8 cellular contexts compared by ENCODE assay signal in the genomic region with DNA sequence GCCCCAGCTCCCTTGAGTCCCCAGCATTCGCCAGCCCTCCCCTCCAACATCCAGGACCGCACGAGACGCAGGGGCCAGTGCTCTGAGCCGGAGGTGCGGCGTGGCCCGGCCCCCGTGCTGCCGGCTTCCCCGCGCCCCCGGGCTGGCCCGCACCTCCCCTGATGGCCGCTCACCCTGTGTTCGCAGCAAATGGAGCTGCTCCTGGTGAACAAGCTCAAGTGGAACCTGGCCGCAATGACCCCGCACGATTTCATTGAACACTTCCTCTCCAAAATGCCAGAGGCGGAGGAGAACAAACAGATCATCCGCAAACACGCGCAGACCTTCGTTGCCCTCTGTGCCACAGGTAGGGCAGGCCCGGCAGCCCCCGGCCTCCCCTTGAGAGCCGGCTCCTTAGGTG. TPM values are rescaled to one million over a fixed set of nuclear protein-coding genes. Genes with fewer than 3 reads are reported as not detected.
DNase-seq lines count a peak whose midpoint lies in the region; ATAC-seq, FAIRE-seq and TF ChIP-seq lines count a peak whose summit lies in the region.

No MANE protein-coding gene starts in this region.

- H4K20me1 ChIP-seq in BLaER1: peaks cover 46% of the 10 kb centered on the region

- peak; percentile 34; the same call in 1 of the 2 replicates for TF ChIP-seq CTCF in LNCAP (IDR thresholded peaks at IDR 0.05)
- TF ChIP-seq CTCF in nephron (IDR thresholded peaks at IDR 0.05; ENCODE audit: unreplicated experiment in 3 of 3): no peak

- FAIRE-seq in GM12892 (lab: Jason Lieb, UNC): no peak

- H3K9me3 Mint-ChIP-seq in dendritic cell treated with granulocyte-macrophage colony-stimulating factor and Interleukin-4, amounts not matched to agents 40 ng/mL and 50 ng/mL, for 4 days: no peaks in the 10 kb centered on the region
- no peaks in the 10 kb centered on the region for H3K9me3 Mint-ChIP-seq in nephron

- H3K36me3 Mint-ChIP-seq in dendritic cell treated with granulocyte-macrophage colony-stimulating factor and Interleukin-4, amounts not matched to agents 40 ng/mL and 50 ng/mL, for 4 days (ENCODE audit: low read depth): no peaks in the 10 kb centered on the region
- peaks cover 8% of the 10 kb centered on the region for H3K36me3 Mint-ChIP-seq in nephron (ENCODE audit: low read depth)

- no peaks in the 10 kb centered on the region for H3K36me3 ChIP-seq in BLaER1

- no peak overlapping the region for H3K27ac Mint-ChIP-seq in dendritic cell treated with granulocyte-macrophage colony-stimulating factor and Interleukin-4, amounts not matched to agents 40 ng/mL and 50 ng/mL, for 4 days
- peak overlapping the region in 2 of 3 experiments; percentile 84 to 95 for H3K27ac Mint-ChIP-seq in nephron

- H3K4me1 ChIP-seq in BLaER1: peaks cover 42% of the 10 kb centered on the region

- no peak overlapping the region for H3K27ac ChIP-seq in BLaER1

- H3K4me1 Mint-ChIP-seq in dendritic cell treated with granulocyte-macrophage colony-stimulating factor and Interleukin-4, amounts not matched to agents 40 ng/mL and 50 ng/mL, for 4 days (ENCODE audit: low read depth): peaks cover 25% of the 10 kb centered on the region
- peaks cover 25% of the 10 kb centered on the region for H3K4me1 Mint-ChIP-seq in nephron

- no peak overlapping the region for H3K9ac ChIP-seq in BLaER1

- H3K27me3 Mint-ChIP-seq in dendritic cell treated with granulocyte-macrophage colony-stimulating factor and Interleukin-4, amounts not matched to agents 40 ng/mL and 50 ng/mL, for 4 days: peaks cover 69% of the 10 kb centered on the region
- peaks cover 36% of the 10 kb centered on the region for H3K27me3 Mint-ChIP-seq in nephron (ENCODE audit: low read depth)

- no peak for ATAC-seq in HG03135 (IDR thresholded peaks at IDR 0.05; ENCODE audit: unreplicated experiment)

- no peak for DNase-seq in central memory CD4-positive, alpha-beta T cell
- DNase-seq in GM12892 (ENCODE audit: insufficient read length): no peak
- DNase-seq in superior temporal gyrus (ENCODE audit: extremely low spot score): no peak

- intact Hi-C loops in dendritic cell treated with granulocyte-macrophage colony-stimulating factor and Interleukin-4, amounts not matched to agents 40 ng/mL and 50 ng/mL, for 4 days (cut with micrococcal nuclease): loop anchor here (1.0 kb wide), 2 partner anchors 350 to 542 kb away; no protein-coding TSS in a partner anchor

- H3K27me3 ChIP-seq in BLaER1: peaks cover 47% of the 10 kb centered on the region

- H3K4me3 ChIP-seq in BLaER1: no peak overlapping the region

- no peak for TF ChIP-seq POLR2A in GM12892 (IDR thresholded peaks at IDR 0.05; ENCODE audit: low read depth, low read length)

- H3K4me2 ChIP-seq in BLaER1: peak overlapping the region; percentile 98

- no peaks in the 10 kb centered on the region for H3K9me3 ChIP-seq in BLaER1

- peak overlapping the region; percentile 75 for H3K4me3 Mint-ChIP-seq in dendritic cell treated with granulocyte-macrophage colony-stimulating factor and Interleukin-4, amounts not matched to agents 40 ng/mL and 50 ng/mL, for 4 days
- peak overlapping the region; percentile 84 to 91 (median 88) for H3K4me3 Mint-ChIP-seq in nephron

RNA-seq across cellular contexts. Expression of gene CCND1, which starts 2.7 kb away (rescaled TPM):
- 1.5 TPM for polyA plus RNA-seq in GM12892 (2012; ENCODE audit: missing spikeins)

RNA-seq across cellular contexts. Expression of gene LTO1, which starts 31.5 kb away (rescaled TPM):
- 9.1 TPM for polyA plus RNA-seq in GM12892 (2012; ENCODE audit: missing spikeins)
